In genomic region chr12:93571360-93571853, GRCh38 we compare ENCODE assay signal across 8 cellular contexts. TPM values are rescaled to one million over a fixed set of nuclear protein-coding genes. Genes with fewer than 3 reads are reported as not detected.
DNase-seq lines count a peak whose midpoint lies in the region; ATAC-seq and TF ChIP-seq lines count a peak whose summit lies in the region.

No MANE protein-coding gene starts in this region.

- POLR2A ChIA-PET in activated CD4-positive, alpha-beta memory T cell treated with anti-CD3 and anti-CD28 coated beads for 36 hours (lab: Charles Lee), result interaction anchor here (1.3 to 2.5 kb wide), 6 partner anchors 10 to 531 kb away, joined by 3 to 16 read pairs (median 5); no protein-coding TSS in a partner anchor

- no peaks in the 10 kb centered on the region for H3K27me3 ChIP-seq in effector memory CD4-positive, alpha-beta T cell (replicated peaks; ENCODE audit: control insufficient read depth, insufficient read depth, low read length, poor library complexity, severe bottlenecking)

- H3K9me3 ChIP-seq in effector memory CD4-positive, alpha-beta T cell (ENCODE audit: control insufficient read depth, low read length), result no peaks in the 10 kb centered on the region

- DNase-seq in Daoy (ENCODE audit: low read depth) (peak; percentile 89), HFFc6 (peak; percentile 70), NCI-H446 (lab: John Stamatoyannopoulos, UW) (peak; percentile 76 to 89), mesenteric fat pad (ENCODE audit: low spot score) (peak; percentile 94)
- DNase-seq in activated CD4-positive, alpha-beta memory T cell treated with anti-CD3 and anti-CD28 coated beads for 36 hours, result peak; percentile 79
- DNase-seq in effector memory CD4-positive, alpha-beta T cell, result peak; percentile 37 to 57 (median 37)
- DNase-seq in stimulated activated CD8-positive, alpha-beta memory T cell treated with anti-CD3 and anti-CD28 coated beads, Interleukin-7, amount 100 ng/mL, for 24 hours (ENCODE audit: low read depth), result peak; percentile 45

- H3K4me3 Mint-ChIP-seq in HFFc6, result peak overlapping the region; percentile 95
- H3K4me3 Mint-ChIP-seq in activated CD4-positive, alpha-beta memory T cell treated with anti-CD3 and anti-CD28 coated beads for 36 hours, result peak overlapping the region; percentile 83

- H3K4me1 ChIP-seq in effector memory CD4-positive, alpha-beta T cell (ENCODE audit: control insufficient read depth, insufficient read depth, low read length, poor library complexity, severe bottlenecking), result peaks cover 21% of the 10 kb centered on the region

- peak overlapping the region; percentile 78 for H3K27ac ChIP-seq in effector memory CD4-positive, alpha-beta T cell (ENCODE audit: insufficient read depth, low read length, poor library complexity, severe bottlenecking)

- CTCF ChIA-PET in activated CD4-positive, alpha-beta memory T cell treated with anti-CD3 and anti-CD28 coated beads for 36 hours (lab: Charles Lee), result interaction anchor here (1.3 to 10.6 kb wide), 3 partner anchors 68 to 530 kb away, joined by 6 to 190 read pairs (median 22); no protein-coding TSS in a partner anchor

- H3K9me3 Mint-ChIP-seq in HFFc6, result no peaks in the 10 kb centered on the region
- H3K9me3 Mint-ChIP-seq in activated CD4-positive, alpha-beta memory T cell treated with anti-CD3 and anti-CD28 coated beads for 36 hours, result no peaks in the 10 kb centered on the region

- H3K36me3 ChIP-seq in effector memory CD4-positive, alpha-beta T cell (ENCODE audit: control insufficient read depth, insufficient read depth, low read length), result peaks cover 8% of the 10 kb centered on the region

- H3K4me1 Mint-ChIP-seq in HFFc6 (ENCODE audit: low read depth), result peaks cover 28% of the 10 kb centered on the region
- H3K4me1 Mint-ChIP-seq in activated CD4-positive, alpha-beta memory T cell treated with anti-CD3 and anti-CD28 coated beads for 36 hours (ENCODE audit: low read depth), result peaks cover 25% of the 10 kb centered on the region

- TF ChIP-seq CTCF in HFFc6 (IDR thresholded peaks at IDR 0.05), result peak; percentile 73

- intact Hi-C loops in activated CD4-positive, alpha-beta memory T cell treated with anti-CD3 and anti-CD28 coated beads for 36 hours (cut with micrococcal nuclease), result loop anchor here (1.0 to 5.0 kb wide), 5 partner anchors 19 to 642 kb away; partner anchors contain the start of gene EEA1

- peak overlapping the region; percentile 78 for H3K27ac Mint-ChIP-seq in HFFc6
- H3K27ac Mint-ChIP-seq in activated CD4-positive, alpha-beta memory T cell treated with anti-CD3 and anti-CD28 coated beads for 36 hours, result peak overlapping the region; percentile 70

- H3K4me3 ChIP-seq in effector memory CD4-positive, alpha-beta T cell (ENCODE audit: insufficient read depth, low read depth, low read length, poor library complexity, severe bottlenecking), result peak overlapping the region; percentile 96

- H3K27me3 Mint-ChIP-seq in HFFc6 (ENCODE audit: insufficient read depth), result peaks cover 9% of the 10 kb centered on the region
- peaks cover 14% of the 10 kb centered on the region for H3K27me3 Mint-ChIP-seq in activated CD4-positive, alpha-beta memory T cell treated with anti-CD3 and anti-CD28 coated beads for 36 hours

- ATAC-seq in GM21367 (IDR thresholded peaks at IDR 0.05; ENCODE audit: unreplicated experiment), result no peak

- peaks cover 45% of the 10 kb centered on the region for H3K36me3 Mint-ChIP-seq in HFFc6 (ENCODE audit: low read depth)
- peaks cover 17% of the 10 kb centered on the region for H3K36me3 Mint-ChIP-seq in activated CD4-positive, alpha-beta memory T cell treated with anti-CD3 and anti-CD28 coated beads for 36 hours

RNA-seq across cellular contexts. Expression of gene SOCS2, which starts 1.1 kb away (rescaled TPM):
- total RNA-seq in Daoy (2014; rRNA removed; shearing (Covaris generic)), result 20.2 and 38.9 TPM in 2 replicates
- 10 to 100 TPM; 32.2 to 64.4 (median 58.8) TPM for total RNA-seq in HFFc6 (2021; fragmentation: NEBNext Ultra II Directional; extraction: Animal tissue kit (Norgen Biotek cat#: 25700))
- total RNA-seq in activated CD4-positive, alpha-beta memory T cell treated with anti-CD3 and anti-CD28 coated beads for 36 hours, result 10 to 100 TPM; 22.9 to 23.1 TPM
- 61.8 TPM for total RNA-seq in mesenteric fat pad

Comparison
In these comparisons a context has a peak if more than half of its experiments do, and no peak if none do; other contexts are left out.
1. DNase-seq: peak in every context shown above with its lines; median percentile 94 in mesenteric fat pad; 89 in Daoy; 82 in NCI-H446; 79 in activated CD4-positive, alpha-beta memory T cell treated with anti-CD3 and anti-CD28 coated beads for 36 hours; 70 in HFFc6; 45 in stimulated activated CD8-positive, alpha-beta memory T cell treated with anti-CD3 and anti-CD28 coated beads, Interleukin-7, amount 100 ng/mL, for 24 hours; 37 in effector memory CD4-positive, alpha-beta T cell.